In the genomic region with DNA sequence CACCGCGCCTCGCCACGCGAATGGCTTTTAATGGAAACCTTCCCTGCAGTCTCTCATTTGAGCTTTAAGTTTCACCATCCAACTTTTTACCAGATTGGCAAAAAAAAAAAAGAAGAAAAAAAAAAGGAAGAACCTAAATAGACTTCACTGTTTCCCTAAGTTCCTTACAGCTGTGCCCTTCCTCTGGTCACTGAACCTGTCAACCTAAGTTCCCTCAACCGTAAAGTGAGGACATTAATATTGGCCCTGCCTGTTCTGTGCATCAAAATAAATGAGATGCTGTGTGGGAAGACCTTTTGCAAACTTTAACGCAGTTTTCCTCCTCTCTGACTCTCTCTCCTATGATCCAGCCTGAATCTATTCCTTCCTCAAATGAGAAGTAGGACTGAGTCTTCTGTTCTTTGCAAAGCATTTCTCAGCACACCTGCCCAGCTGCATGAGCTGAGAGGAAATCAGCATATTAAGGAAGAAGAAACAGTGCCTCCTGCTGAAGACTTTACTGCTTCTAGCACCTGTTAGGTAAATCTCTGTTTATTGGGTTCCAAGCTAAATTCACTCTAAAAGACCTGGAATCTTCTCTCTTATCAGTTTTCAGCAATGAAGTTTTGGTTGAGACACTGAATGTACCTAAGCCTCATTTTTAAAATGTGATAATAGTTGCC, we compare ENCODE assay signal across 18 cellular contexts.
DNase-seq lines count a peak whose midpoint lies in the region; ATAC-seq, FAIRE-seq and TF ChIP-seq lines count a peak whose summit lies in the region.
"Had no signal": no experiment of that assay in that cellular context is flagged by ENCODE, and none has a peak within 500 bp of the region (broad histone marks: within the 10 kb centered on the region; RNA-seq: fewer than 3 reads in every experiment).

No MANE protein-coding gene starts in this region.

- intact Hi-C loops in HepG2 (cut with micrococcal nuclease; ENCODE audit: unreplicated experiment), result no loop called here

- no peaks in the 10 kb centered on the region for H3K4me1 Mint-ChIP-seq in T-helper 2 cell treated with Interferon-gamma antibody and Interleukin-4, amounts not matched to agents 5 μg/mL and 100 μg/mL, for 36 hours (ENCODE audit: low read depth)
- H3K4me1 Mint-ChIP-seq: activated CD4-positive, alpha-beta memory T cell treated with anti-CD3 and anti-CD28 coated beads, Interleukin-2, amount 10 ng/mL, durations not matched to agents 7 days and 5 days had no signal

- no peak overlapping the region for H3K27ac ChIP-seq in MM.1S (ENCODE audit: low read length)
- H3K27ac ChIP-seq in WERI-Rb-1, result no peak overlapping the region
- H3K27ac ChIP-seq in HepG2 (ENCODE audit: extremely low read length, insufficient read depth, low read length), result peak overlapping the region; percentile 24

- H3K36me3 ChIP-seq in MM.1S (replicated peaks; ENCODE audit: insufficient read depth, low read length) (no peaks in the 10 kb centered on the region), WERI-Rb-1 (no peaks in the 10 kb centered on the region), HepG2 (replicated peaks in 1 of 2; ENCODE audit: control insufficient read depth in 1 of 2, insufficient read depth in 2 of 2, low read length in 2 of 2) (0 out of 5 replicates have a peak, but pooled peaks cover 0 to 3% of the 10 kb centered on the region in 2 experiments)
- H3K36me3 ChIP-seq: SJCRH30, transverse colon had no signal

- H3K9me2 ChIP-seq in MM.1S (replicated peaks; ENCODE audit: insufficient read depth, low read length), result no peaks in the 10 kb centered on the region

- no peak for TF ChIP-seq EP300 in HepG2 (IDR thresholded peaks at IDR 0.05; ENCODE audit: low read depth in 2 of 2, low read length in 2 of 2)
- no peak for TF ChIP-seq EP300 in HepG2 (CRISPR knock-in tag; IDR thresholded peaks at IDR 0.05; ENCODE audit: borderline replicate concordance)

- TF ChIP-seq CTCF in GM10248 (IDR thresholded peaks at IDR 0.05; ENCODE audit: control extremely low read depth, extremely low read depth, low read depth, missing control alignments) (peak; percentile 9), MM.1S (IDR thresholded peaks at IDR 0.05; ENCODE audit: low read length) (peak; percentile 24; the same call in 1 of the 2 replicates), WERI-Rb-1 (IDR thresholded peaks at IDR 0.05; ENCODE audit: low read depth, low read length) (peak; percentile 15; the same call in 1 of the 2 replicates), HepG2 (CRISPR knock-in tag; IDR thresholded peaks at IDR 0.05) (no peak)

- TF ChIP-seq RAD21 in HepG2 (CRISPR knock-in tag; IDR thresholded peaks at IDR 0.05), result no peak

- H3F3A ChIP-seq in MM.1S (ENCODE audit: insufficient read depth, low read length), result no peaks in the 10 kb centered on the region

- DNase-seq in GM10248 (ENCODE audit: extremely low spot score), result no peak
- no peak for DNase-seq in MM.1S
- DNase-seq in WERI-Rb-1, result no peak
- DNase-seq in HepG2 (ENCODE audit: low spot score), result no peak
- DNase-seq in T-helper 2 cell treated with Interferon-gamma antibody and Interleukin-4, amounts not matched to agents 5 μg/mL and 100 μg/mL, for 36 hours (ENCODE audit: low spot score), result no peak
- no peak for DNase-seq in activated gamma-delta T cell (lab: John Stamatoyannopoulos, UW)
- no peak for DNase-seq in H4 (ENCODE audit: low spot score)
- DNase-seq: activated CD4-positive, alpha-beta memory T cell treated with anti-CD3 and anti-CD28 coated beads, Interleukin-2, amount 10 ng/mL, durations not matched to agents 7 days and 5 days; cerebellar nuclear complex; NCI-H2081 treated with DMSO at 0.1 percent for 48 hours; NCI-H748 treated with DMSO at 0.1 percent for 48 hours; SJCRH30; stimulated activated CD4-positive, alpha-beta T cell treated with anti-CD3 and anti-CD28 coated beads, Interleukin-4, amount 100 ng/mL, for 24 hours; transverse colon had no signal

- no peak overlapping the region for H3K27ac Mint-ChIP-seq in T-helper 2 cell treated with Interferon-gamma antibody and Interleukin-4, amounts not matched to agents 5 μg/mL and 100 μg/mL, for 36 hours
- H3K27ac Mint-ChIP-seq: activated CD4-positive, alpha-beta memory T cell treated with anti-CD3 and anti-CD28 coated beads, Interleukin-2, amount 10 ng/mL, durations not matched to agents 7 days and 5 days; activated T-helper 1 cell treated with anti-CD3 and anti-CD28 coated beads, Interleukin-12 subunit alpha, Interleukin-12 subunit beta, Interleukin-2, Interleukin-4 antibody, amounts not matched to agents 30 ng/mL and 10 ng/mL and 1 ng/mL, durations not matched to agents 14 hours and 24 hours and 36 hours had no signal

- 98% methylated on average over 7 of the region's 7 CpGs for WGBS in HepG2 (ENCODE audit: low lambda C conversion rate)

- peaks cover 17% of the 10 kb centered on the region for H3K27me3 Mint-ChIP-seq in T-helper 2 cell treated with Interferon-gamma antibody and Interleukin-4, amounts not matched to agents 5 μg/mL and 100 μg/mL, for 36 hours (ENCODE audit: low read depth)

- H4K20me1 ChIP-seq in MM.1S (ENCODE audit: insufficient read depth, low read length) (no peaks in the 10 kb centered on the region), HepG2 (ENCODE audit: insufficient read depth, low read length) (no peaks in the 10 kb centered on the region)

- in situ Hi-C loops in HepG2 (cut with HindIII; ENCODE audit: extremely low pct_ligation_motif_present, low pct_unique_long_range_greater_than_20kb), result no loop called here

- no peak for ATAC-seq in HepG2
- no peak for ATAC-seq in GM19023 (IDR thresholded peaks at IDR 0.05; ENCODE audit: unreplicated experiment)

- no peak overlapping the region for H3K4me3 Mint-ChIP-seq in T-helper 2 cell treated with Interferon-gamma antibody and Interleukin-4, amounts not matched to agents 5 μg/mL and 100 μg/mL, for 36 hours
- H3K4me3 Mint-ChIP-seq: activated CD4-positive, alpha-beta memory T cell treated with anti-CD3 and anti-CD28 coated beads, Interleukin-2, amount 10 ng/mL, durations not matched to agents 7 days and 5 days; activated T-helper 1 cell treated with anti-CD3 and anti-CD28 coated beads, Interleukin-12 subunit alpha, Interleukin-12 subunit beta, Interleukin-2, Interleukin-4 antibody, amounts not matched to agents 30 ng/mL and 10 ng/mL and 1 ng/mL, durations not matched to agents 14 hours and 24 hours and 36 hours had no signal

- no peaks in the 10 kb centered on the region for H3K36me3 Mint-ChIP-seq in T-helper 2 cell treated with Interferon-gamma antibody and Interleukin-4, amounts not matched to agents 5 μg/mL and 100 μg/mL, for 36 hours (ENCODE audit: low read depth)

- no peak overlapping the region for H2AFZ ChIP-seq in MM.1S (ENCODE audit: low read length)
- no peak overlapping the region for H2AFZ ChIP-seq in HepG2 (ENCODE audit: low read length)

- FAIRE-seq in HepG2 (lab: Jason Lieb, UNC), result no peak
- FAIRE-seq: endothelial cell of umbilical vein, islet of Langerhans had no signal

- H3K4me1 ChIP-seq in MM.1S (ENCODE audit: low read length) (peaks cover under 1% of the 10 kb centered on the region; the same call in 1 of the 2 replicates), HepG2 (ENCODE audit: insufficient read depth, low read length) (peaks cover 24% of the 10 kb centered on the region)

- no peak overlapping the region for H3K4me3 ChIP-seq in MM.1S (ENCODE audit: low read length)
- no peak overlapping the region for H3K4me3 ChIP-seq in WERI-Rb-1 (ENCODE audit: low read depth, low read length)
- no peak overlapping the region for H3K4me3 ChIP-seq in HepG2 (replicated peaks in 1 of 3; ENCODE audit: insufficient read depth in 1 of 3, low read depth in 2 of 3, low read length in 3 of 3)
- H3K4me3 ChIP-seq: SJCRH30, transverse colon had no signal

- no peaks in the 10 kb centered on the region for H3K9me3 Mint-ChIP-seq in T-helper 2 cell treated with Interferon-gamma antibody and Interleukin-4, amounts not matched to agents 5 μg/mL and 100 μg/mL, for 36 hours
- H3K9me3 Mint-ChIP-seq: activated CD4-positive, alpha-beta memory T cell treated with anti-CD3 and anti-CD28 coated beads, Interleukin-2, amount 10 ng/mL, durations not matched to agents 7 days and 5 days; activated T-helper 1 cell treated with anti-CD3 and anti-CD28 coated beads, Interleukin-12 subunit alpha, Interleukin-12 subunit beta, Interleukin-2, Interleukin-4 antibody, amounts not matched to agents 30 ng/mL and 10 ng/mL and 1 ng/mL, durations not matched to agents 14 hours and 24 hours and 36 hours had no signal

- H3K4me2 ChIP-seq in MM.1S (ENCODE audit: low read depth, low read length), result no peak overlapping the region
- H3K4me2 ChIP-seq in HepG2 (ENCODE audit: low read depth, low read length), result no peak overlapping the region

- CTCF ChIA-PET in GM10248 (lab: Yijun Ruan, JAX), result interaction anchor here (0.8 to 2.7 kb wide), 6 partner anchors 9 to 265 kb away, joined by 3 to 11 read pairs (median 4); no protein-coding TSS in a partner anchor
- CTCF ChIA-PET in HepG2 (lab: Yijun Ruan, JAX; ENCODE audit: low intra/inter-chr PET ratio, low total read pairs), result no interaction called here

- no peak for TF ChIP-seq POLR2A in HepG2 (IDR thresholded peaks at IDR 0.05; ENCODE audit: insufficient read depth in 1 of 2, low read depth in 2 of 2, low read length in 2 of 2)

- H3K9me3 ChIP-seq in MM.1S (replicated peaks; ENCODE audit: insufficient read depth, low read length), result no peaks in the 10 kb centered on the region
- no peaks in the 10 kb centered on the region for H3K9me3 ChIP-seq in WERI-Rb-1 (ENCODE audit: severe bottlenecking)
- H3K9me3 ChIP-seq in HepG2 (ENCODE audit: low read length), result no peaks in the 10 kb centered on the region
- H3K9me3 ChIP-seq: SJCRH30, transverse colon had no signal

- H3K27me3 ChIP-seq in MM.1S (replicated peaks; ENCODE audit: insufficient read depth, low read length) (no peaks in the 10 kb centered on the region), WERI-Rb-1 (ENCODE audit: insufficient read depth, low read depth, severe bottlenecking) (no peaks in the 10 kb centered on the region), HepG2 (ENCODE audit: control insufficient read depth in 1 of 2, insufficient read depth in 2 of 2, low read length in 2 of 2) (no peaks in the 10 kb centered on the region)
- H3K27me3 ChIP-seq: SJCRH30, transverse colon had no signal

- no TSS peak for BruUV-seq in HepG2 (replicated peaks; lab: Mats Ljungman, UMichigan)

- H3K79me2 ChIP-seq in MM.1S (ENCODE audit: low read length), result no peaks in the 10 kb centered on the region
- no peaks in the 10 kb centered on the region for H3K79me2 ChIP-seq in HepG2 (ENCODE audit: insufficient read depth, low read length)

- POLR2A ChIA-PET in GM10248 (lab: Yijun Ruan, JAX), result no interaction called here
- POLR2A ChIA-PET in HepG2 (lab: Yijun Ruan, JAX), result interaction anchor here (2.2 kb wide), 1 partner anchor 10 kb away, joined by 7 read pairs; no protein-coding TSS in a partner anchor

- no peak overlapping the region for H3K9ac ChIP-seq in MM.1S (ENCODE audit: low read length)
- H3K9ac ChIP-seq in HepG2 (ENCODE audit: insufficient read depth, low read depth, low read length), result no peak overlapping the region

TF ChIP-seq in HepG2, 621 proteins besides CTCF, POLR2A, EP300 and RAD21:
- TF ChIP-seq STAG1 (CRISPR knock-in tag; IDR thresholded peaks at IDR 0.05), result peak; percentile 7; the same call in 1 of the 2 replicates
- no peak for TF ChIP-seq PAX8 (CRISPR knock-in tag; IDR thresholded peaks at IDR 0.05; ENCODE audit: borderline replicate concordance)
